8 cellular contexts compared by ENCODE assay signal in the genomic region with DNA sequence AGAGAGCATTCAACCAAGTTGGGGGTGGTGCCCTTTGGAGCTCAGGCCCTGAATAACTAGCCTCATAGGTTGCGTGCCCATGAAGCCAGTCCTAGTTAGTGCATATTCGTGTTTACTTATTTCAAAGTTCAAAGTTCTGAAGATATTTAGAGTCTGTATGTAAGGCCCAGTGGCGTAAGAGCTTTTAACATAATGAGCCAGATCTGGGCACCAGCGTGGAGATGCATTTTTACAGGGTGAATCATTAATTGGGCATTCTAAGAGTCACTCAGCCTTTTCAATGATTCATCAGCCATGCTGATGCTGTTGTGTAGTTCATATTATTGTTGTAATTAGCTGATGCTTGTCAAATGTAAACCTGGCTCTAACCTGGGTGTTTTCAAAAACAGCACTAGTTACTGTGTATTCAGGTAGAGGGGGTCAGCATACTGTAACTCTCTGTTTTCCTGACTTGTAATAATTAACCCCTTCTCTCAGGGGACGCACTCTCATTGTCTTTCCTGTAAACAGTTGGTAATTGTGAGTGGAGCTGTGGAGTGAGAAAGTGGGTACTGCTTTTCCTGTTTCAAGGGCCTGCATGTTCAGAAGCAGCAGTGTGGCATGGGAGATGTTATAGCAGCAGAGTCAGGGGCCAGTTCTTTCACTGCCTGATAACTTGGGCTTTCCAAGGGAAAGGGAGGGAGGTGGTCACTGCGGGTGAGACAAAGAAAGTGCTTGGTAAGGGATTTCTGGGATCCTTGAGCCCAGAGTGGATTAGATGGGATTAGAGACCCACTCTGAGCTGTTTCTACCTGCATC.
DNase-seq lines count a peak whose midpoint lies in the region; ATAC-seq, FAIRE-seq and TF ChIP-seq lines count a peak whose summit lies in the region.

No MANE protein-coding gene starts in this region.

- H3K27ac ChIP-seq in A549, result peak overlapping the region; percentile 82 to 87

- H3K9me3 Mint-ChIP-seq in activated T-helper 17 cell treated with anti-CD3 and anti-CD28 coated beads, Interleukin-2, amount 50 U/mL, for 72 hours, result no peaks in the 10 kb centered on the region
- peaks cover 1% of the 10 kb centered on the region for H3K9me3 Mint-ChIP-seq in stimulated activated memory B cell treated with anti-CD40 and anti-IgM and Interleukin-4, amounts not matched to agents 10 μg/mL and 1 μg/mL and 100 μg/mL, for 72 hours

- no peaks in the 10 kb centered on the region for H3K36me3 Mint-ChIP-seq in activated T-helper 17 cell treated with anti-CD3 and anti-CD28 coated beads, Interleukin-2, amount 50 U/mL, for 72 hours (ENCODE audit: low read depth)
- H3K36me3 Mint-ChIP-seq in stimulated activated memory B cell treated with anti-CD40 and anti-IgM and Interleukin-4, amounts not matched to agents 10 μg/mL and 1 μg/mL and 100 μg/mL, for 72 hours, result no peaks in the 10 kb centered on the region

- peaks cover 83% of the 10 kb centered on the region for H3K4me1 ChIP-seq in A549

- no peaks in the 10 kb centered on the region for H3K4me1 Mint-ChIP-seq in activated T-helper 17 cell treated with anti-CD3 and anti-CD28 coated beads, Interleukin-2, amount 50 U/mL, for 72 hours
- no peaks in the 10 kb centered on the region for H3K4me1 Mint-ChIP-seq in stimulated activated memory B cell treated with anti-CD40 and anti-IgM and Interleukin-4, amounts not matched to agents 10 μg/mL and 1 μg/mL and 100 μg/mL, for 72 hours

- peak overlapping the region; percentile 81 for H3K4me2 ChIP-seq in A549

- no peaks in the 10 kb centered on the region for H3K27me3 Mint-ChIP-seq in activated T-helper 17 cell treated with anti-CD3 and anti-CD28 coated beads, Interleukin-2, amount 50 U/mL, for 72 hours
- H3K27me3 Mint-ChIP-seq in stimulated activated memory B cell treated with anti-CD40 and anti-IgM and Interleukin-4, amounts not matched to agents 10 μg/mL and 1 μg/mL and 100 μg/mL, for 72 hours, result peaks cover 15% of the 10 kb centered on the region

- DNase-seq in A549 (ENCODE audit: low read depth in 1 of 2, low spot score in 1 of 2) (peak; percentile 91 to 96), HK-2 (ENCODE audit: unreplicated experiment) (peak; percentile 38), kidney tubule cell (ENCODE audit: low spot score) (peak; percentile 98), KG1 (lab: John Stamatoyannopoulos, UW) (no peak)
- no peak for DNase-seq in stimulated activated naive CD8-positive, alpha-beta T cell treated with anti-CD3 and anti-CD28 coated beads, Interleukin-15, Interleukin-2, amounts not matched to agents 100 U/mL and 50 U/mL, for 24 hours

- ATAC-seq in A549 (peak; percentile 75 to 85), GM21529 (IDR thresholded peaks at IDR 0.05; ENCODE audit: unreplicated experiment) (no peak)
- peak; percentile 52 for ATAC-seq in activated T-helper 17 cell treated with anti-CD3 and anti-CD28 coated beads, Interleukin-2, amount 50 U/mL, for 72 hours (replicated peaks)
- no peak for ATAC-seq in stimulated activated memory B cell treated with anti-CD40 and anti-IgM and Interleukin-4, amounts not matched to agents 10 μg/mL and 1 μg/mL and 100 μg/mL, for 72 hours
- no peak for ATAC-seq in stimulated activated naive CD8-positive, alpha-beta T cell treated with anti-CD3 and anti-CD28 coated beads, Interleukin-15, Interleukin-2, amounts not matched to agents 100 U/mL and 50 U/mL, for 24 hours

- POLR2A ChIA-PET in A549 (lab: Yijun Ruan, JAX), result interaction anchor here (0.9 to 2.2 kb wide), 5 partner anchors 34 to 1040 kb away, joined by 4 to 18 read pairs (median 5); partner anchors contain the start of genes RPLP1 and TLE3

- no peak overlapping the region for H3K27ac Mint-ChIP-seq in activated T-helper 17 cell treated with anti-CD3 and anti-CD28 coated beads, Interleukin-2, amount 50 U/mL, for 72 hours
- no peak overlapping the region for H3K27ac Mint-ChIP-seq in stimulated activated memory B cell treated with anti-CD40 and anti-IgM and Interleukin-4, amounts not matched to agents 10 μg/mL and 1 μg/mL and 100 μg/mL, for 72 hours

- peak; percentile 87 to 96; a peak in 4 of 5 replicates for TF ChIP-seq EP300 in A549 (IDR thresholded peaks at IDR 0.05)

- no peak overlapping the region for H3K4me3 Mint-ChIP-seq in activated T-helper 17 cell treated with anti-CD3 and anti-CD28 coated beads, Interleukin-2, amount 50 U/mL, for 72 hours
- no peak overlapping the region for H3K4me3 Mint-ChIP-seq in stimulated activated memory B cell treated with anti-CD40 and anti-IgM and Interleukin-4, amounts not matched to agents 10 μg/mL and 1 μg/mL and 100 μg/mL, for 72 hours

- peak; percentile 100 for FAIRE-seq in A549 (lab: Jason Lieb, UNC)

- no peak for TF ChIP-seq POLR2A in A549 (IDR thresholded peaks at IDR 0.05; ENCODE audit: low read length)

- CTCF ChIA-PET in A549 (lab: Yijun Ruan, JAX), result interaction anchor here (0.6 to 2.6 kb wide), 14 partner anchors 10 to 1012 kb away, joined by 3 to 12 read pairs (median 4); no protein-coding TSS in a partner anchor

- WGBS in A549 (ENCODE audit: missing lambda C conversion rate), result 11% methylated on average over 6 of the region's 6 CpGs

- H3K9me3 ChIP-seq in A549, result peaks cover 5% of the 10 kb centered on the region

- H3K4me3 ChIP-seq in A549, result no peak overlapping the region; the same call in 2 of the 3 replicates

- peak; percentile 5 to 57; a peak in 3 of 5 replicates for TF ChIP-seq RAD21 in A549 (conservative IDR thresholded peaks at IDR 0.05 in 1 of 2, IDR thresholded peaks at IDR 0.05 in 1 of 2)

- no peak for TF ChIP-seq CTCF in A549 (IDR thresholded peaks at IDR 0.05)

TF ChIP-seq in A549, 52 proteins besides CTCF, POLR2A, EP300 and RAD21 (continues in another document):
- TF ChIP-seq POLR2AphosphoS2 (conservative IDR thresholded peaks at IDR 0.05; ENCODE audit: low read length), result no peak
- no peak; the same call in 1 of the 2 replicates for TF ChIP-seq ZNF302 (CRISPR knock-in tag; IDR thresholded peaks at IDR 0.05)
- TF ChIP-seq NR3C1 (IDR thresholded peaks at IDR 0.05), result no peak
- TF ChIP-seq SREBF2 (IDR thresholded peaks at IDR 0.05), result no peak
- 0 out of 2 replicates have a peak, but pooled peaks have one; percentile 22 for TF ChIP-seq FOXS1 (CRISPR knock-in tag; IDR thresholded peaks at IDR 0.05)
- peak; percentile 38; the same call in 2 of the 3 replicates for TF ChIP-seq SMC3 (IDR thresholded peaks at IDR 0.05)
- TF ChIP-seq TP53 (CRISPR knock-in tag; IDR thresholded peaks at IDR 0.05), result no peak
- TF ChIP-seq CBX8 (IDR thresholded peaks at IDR 0.05), result no peak
- no peak for TF ChIP-seq KDM1A (IDR thresholded peaks at IDR 0.05; ENCODE audit: low read depth)
- TF ChIP-seq JUN (IDR thresholded peaks at IDR 0.05), result peak; percentile 98 to 99
- no peak for TF ChIP-seq ZC3H11A (IDR thresholded peaks at IDR 0.05)
- TF ChIP-seq, protein P1, sequence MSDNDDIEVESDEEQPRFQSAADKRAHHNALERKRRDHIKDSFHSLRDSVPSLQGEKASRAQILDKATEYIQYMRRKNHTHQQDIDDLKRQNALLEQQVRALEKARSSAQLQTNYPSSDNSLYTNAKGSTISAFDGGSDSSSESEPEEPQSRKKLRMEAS (IDR thresholded peaks at IDR 0.05), result peak; percentile 85
- no peak; the same call in none of the 2 replicates for TF ChIP-seq HOXB13 (CRISPR knock-in tag; IDR thresholded peaks at IDR 0.05; ENCODE audit: low read depth)
- TF ChIP-seq CHD2 (IDR thresholded peaks at IDR 0.05; ENCODE audit: low read length, partially characterized antibody), result peak; percentile 22
- TF ChIP-seq E2F6 (IDR thresholded peaks at IDR 0.05; ENCODE audit: borderline replicate concordance, low read depth), result no peak
- peak; percentile 48; the same call in 1 of the 2 replicates for TF ChIP-seq HES2 (IDR thresholded peaks at IDR 0.05)
- TF ChIP-seq EHF (CRISPR knock-in tag; IDR thresholded peaks at IDR 0.05), result 0 out of 2 replicates have a peak, but pooled peaks have one; percentile 43
- no peak for TF ChIP-seq KDM5A (IDR thresholded peaks at IDR 0.05)
- peak; percentile 99 for TF ChIP-seq FOSL2 (IDR thresholded peaks at IDR 0.05)
- peak; percentile 99 for TF ChIP-seq FOSL2 (CRISPR knock-in tag; IDR thresholded peaks at IDR 0.05)
- TF ChIP-seq, protein P2, sequence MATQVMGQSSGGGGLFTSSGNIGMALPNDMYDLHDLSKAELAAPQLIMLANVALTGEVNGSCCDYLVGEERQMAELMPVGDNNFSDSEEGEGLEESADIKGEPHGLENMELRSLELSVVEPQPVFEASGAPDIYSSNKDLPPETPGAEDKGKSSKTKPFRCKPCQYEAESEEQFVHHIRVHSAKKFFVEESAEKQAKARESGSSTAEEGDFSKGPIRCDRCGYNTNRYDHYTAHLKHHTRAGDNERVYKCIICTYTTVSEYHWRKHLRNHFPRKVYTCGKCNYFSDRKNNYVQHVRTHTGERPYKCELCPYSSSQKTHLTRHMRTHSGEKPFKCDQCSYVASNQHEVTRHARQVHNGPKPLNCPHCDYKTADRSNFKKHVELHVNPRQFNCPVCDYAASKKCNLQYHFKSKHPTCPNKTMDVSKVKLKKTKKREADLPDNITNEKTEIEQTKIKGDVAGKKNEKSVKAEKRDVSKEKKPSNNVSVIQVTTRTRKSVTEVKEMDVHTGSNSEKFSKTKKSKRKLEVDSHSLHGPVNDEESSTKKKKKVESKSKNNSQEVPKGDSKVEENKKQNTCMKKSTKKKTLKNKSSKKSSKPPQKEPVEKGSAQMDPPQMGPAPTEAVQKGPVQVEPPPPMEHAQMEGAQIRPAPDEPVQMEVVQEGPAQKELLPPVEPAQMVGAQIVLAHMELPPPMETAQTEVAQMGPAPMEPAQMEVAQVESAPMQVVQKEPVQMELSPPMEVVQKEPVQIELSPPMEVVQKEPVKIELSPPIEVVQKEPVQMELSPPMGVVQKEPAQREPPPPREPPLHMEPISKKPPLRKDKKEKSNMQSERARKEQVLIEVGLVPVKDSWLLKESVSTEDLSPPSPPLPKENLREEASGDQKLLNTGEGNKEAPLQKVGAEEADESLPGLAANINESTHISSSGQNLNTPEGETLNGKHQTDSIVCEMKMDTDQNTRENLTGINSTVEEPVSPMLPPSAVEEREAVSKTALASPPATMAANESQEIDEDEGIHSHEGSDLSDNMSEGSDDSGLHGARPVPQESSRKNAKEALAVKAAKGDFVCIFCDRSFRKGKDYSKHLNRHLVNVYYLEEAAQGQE (IDR thresholded peaks at IDR 0.05), result no peak
- TF ChIP-seq EHMT2 (IDR thresholded peaks at IDR 0.05; ENCODE audit: low read depth), result no peak
- TF ChIP-seq PHF8 (IDR thresholded peaks at IDR 0.05; ENCODE audit: borderline replicate concordance, low read depth), result no peak

Comparison
In these comparisons a context has a peak if more than half of its experiments do, and no peak if none do; other contexts are left out.
1. ATAC-seq: peak in A549 (2 of 2) and activated T-helper 17 cell treated with anti-CD3 and anti-CD28 coated beads, Interleukin-2, amount 50 U/mL, for 72 hours (single experiment); none in stimulated activated memory B cell treated with anti-CD40 and anti-IgM and Interleukin-4, amounts not matched to agents 10 μg/mL and 1 μg/mL and 100 μg/mL, for 72 hours (single experiment), GM21529 (single experiment) and stimulated activated naive CD8-positive, alpha-beta T cell treated with anti-CD3 and anti-CD28 coated beads, Interleukin-15, Interleukin-2, amounts not matched to agents 100 U/mL and 50 U/mL, for 24 hours (single experiment).
2. DNase-seq: peak in A549 (2 of 2), HK-2 (single experiment) and kidney tubule cell (single experiment); none in stimulated activated naive CD8-positive, alpha-beta T cell treated with anti-CD3 and anti-CD28 coated beads, Interleukin-15, Interleukin-2, amounts not matched to agents 100 U/mL and 50 U/mL, for 24 hours (single experiment) and KG1 (single experiment).